Comparison of ENCODE assay signal across 21 cellular contexts in genomic region chr14:38016497-38016896, GRCh38.
DNase-seq lines count a peak whose midpoint lies in the region; ATAC-seq, FAIRE-seq and TF ChIP-seq lines count a peak whose summit lies in the region.
"Had no signal": no experiment of that assay in that cellular context is flagged by ENCODE, and none has a peak within 500 bp of the region (broad histone marks: within the 10 kb centered on the region; RNA-seq: fewer than 3 reads in every experiment).

No MANE protein-coding gene starts in this region.

- H3K27ac ChIP-seq in endodermal cell (ENCODE audit: low read depth, low read length) (no peak overlapping the region), pancreas (no peak overlapping the region)
- H3K27ac ChIP-seq: neutrophil, upper lobe of right lung had no signal

- DNase-seq in DMS 273 (lab: John Stamatoyannopoulos, UW; ENCODE audit: unreplicated experiment) (peak; percentile 15), DMS 273 treated with DMSO at 0.1 percent for 48 hours (lab: John Stamatoyannopoulos, UW) (no peak), NAMALWA (ENCODE audit: low spot score) (peak; percentile 5), endodermal cell (no peak), pancreas (peak in 1 of 6 donors; percentile 9), NCI-H774 (lab: John Stamatoyannopoulos, UW) (no peak)
- no peak for DNase-seq in activated effector memory CD4-positive, alpha-beta T cell treated with Interleukin-2 at 50 U/mL for 16 hours
- DNase-seq: 8988T; activated T-cell treated with anti-CD3 and anti-CD28 coated beads, Interleukin-2, amount 50 U/mL, for 48 hours; amniotic stem cell; effector CD8-positive, alpha-beta T cell; hippocampal formation; NCI-H1436; NCI-H748 treated with DMSO at 0.1 percent for 48 hours; stimulated activated CD4-positive, alpha-beta T cell treated with anti-CD3 and anti-CD28 coated beads, Interleukin-15, amount 100 ng/mL, for 24 hours; upper lobe of right lung had no signal

- FAIRE-seq in pancreas (lab: Jason Lieb, UNC): no peak
- FAIRE-seq: H54 had no signal

- H3K36me3 Mint-ChIP-seq in endodermal cell (ENCODE audit: low read depth): peaks cover 25% of the 10 kb centered on the region

- no peaks in the 10 kb centered on the region for H3K4me1 ChIP-seq in endodermal cell (ENCODE audit: control insufficient read depth, insufficient read depth, low read length)
- H3K4me1 ChIP-seq in pancreas: no peaks in the 10 kb centered on the region
- H3K4me1 ChIP-seq: upper lobe of right lung had no signal

- H3K36me3 ChIP-seq in endodermal cell (ENCODE audit: control insufficient read depth, insufficient read depth, low read length): no peaks in the 10 kb centered on the region
- no peaks in the 10 kb centered on the region for H3K36me3 ChIP-seq in pancreas
- H3K36me3 ChIP-seq: neutrophil, upper lobe of right lung had no signal

- H3K9me3 ChIP-seq in endodermal cell (ENCODE audit: control insufficient read depth, low read length) (peaks cover 42% of the 10 kb centered on the region), pancreas (no peaks in the 10 kb centered on the region)
- H3K9me3 ChIP-seq: neutrophil had no signal

- no peak overlapping the region for H3K27ac Mint-ChIP-seq in endodermal cell

- H3K27me3 ChIP-seq in endodermal cell (ENCODE audit: control insufficient read depth, insufficient read depth, low read length, poor library complexity, severe bottlenecking) (no peaks in the 10 kb centered on the region), pancreas (no peaks in the 10 kb centered on the region)
- H3K27me3 ChIP-seq: neutrophil, upper lobe of right lung had no signal

- intact Hi-C loops in pancreas (cut with DNase I): no loop called here

- H3K4me3 ChIP-seq in endodermal cell (ENCODE audit: low read length) (no peak overlapping the region), pancreas (no peak overlapping the region)
- H3K4me3 ChIP-seq: lung, upper lobe of right lung had no signal

- no peaks in the 10 kb centered on the region for H3K27me3 Mint-ChIP-seq in endodermal cell (ENCODE audit: insufficient read depth)

- H3K4me1 Mint-ChIP-seq in endodermal cell: peaks cover 21% of the 10 kb centered on the region

- 84 to 93% methylated on average over 2 of the region's 2 CpGs for WGBS in endodermal cell (ENCODE audit: insufficient coverage in 1 of 2, insufficient read length in 1 of 2), 2 experiments
- WGBS in pancreas, 2 donors: 61 to 64% methylated on average over 2 of the region's 2 CpGs

- ATAC-seq in pancreas: peak; percentile 29 to 55 (median 47)
- no peak for ATAC-seq in HG03196 (IDR thresholded peaks at IDR 0.05; ENCODE audit: unreplicated experiment)
- ATAC-seq: activated CD4-positive, CD25-positive, alpha-beta regulatory T cell treated with anti-CD3 and anti-CD28 coated beads, Interleukin-2, amount 50 U/mL, for 24 hours; upper lobe of right lung had no signal

- TF ChIP-seq CTCF in endodermal cell (conservative IDR thresholded peaks at IDR 0.05): peak; percentile 68
- TF ChIP-seq CTCF in pancreas (IDR thresholded peaks at IDR 0.05): peak in 3 of 4 donors; percentile 11 to 26 (median 14)

- H3K4me3 Mint-ChIP-seq in endodermal cell: no peak overlapping the region

- no peak overlapping the region for H3K9ac ChIP-seq in endodermal cell (ENCODE audit: extremely low read depth, low read length, poor library complexity, severe bottlenecking)

- H3K9me3 Mint-ChIP-seq in endodermal cell: peaks cover 34% of the 10 kb centered on the region

Comparison
In these comparisons a context has a peak if more than half of its experiments do, and no peak if none do; other contexts are left out.
1. DNase-seq: peak in DMS 273 (single experiment) and NAMALWA (single experiment); none in DMS 273 treated with DMSO at 0.1 percent for 48 hours (single experiment), endodermal cell (single experiment), NCI-H774 (single experiment) and activated effector memory CD4-positive, alpha-beta T cell treated with Interleukin-2 at 50 U/mL for 16 hours (single experiment).